1 cellular context compared by ENCODE assay signal in the genomic region with DNA sequence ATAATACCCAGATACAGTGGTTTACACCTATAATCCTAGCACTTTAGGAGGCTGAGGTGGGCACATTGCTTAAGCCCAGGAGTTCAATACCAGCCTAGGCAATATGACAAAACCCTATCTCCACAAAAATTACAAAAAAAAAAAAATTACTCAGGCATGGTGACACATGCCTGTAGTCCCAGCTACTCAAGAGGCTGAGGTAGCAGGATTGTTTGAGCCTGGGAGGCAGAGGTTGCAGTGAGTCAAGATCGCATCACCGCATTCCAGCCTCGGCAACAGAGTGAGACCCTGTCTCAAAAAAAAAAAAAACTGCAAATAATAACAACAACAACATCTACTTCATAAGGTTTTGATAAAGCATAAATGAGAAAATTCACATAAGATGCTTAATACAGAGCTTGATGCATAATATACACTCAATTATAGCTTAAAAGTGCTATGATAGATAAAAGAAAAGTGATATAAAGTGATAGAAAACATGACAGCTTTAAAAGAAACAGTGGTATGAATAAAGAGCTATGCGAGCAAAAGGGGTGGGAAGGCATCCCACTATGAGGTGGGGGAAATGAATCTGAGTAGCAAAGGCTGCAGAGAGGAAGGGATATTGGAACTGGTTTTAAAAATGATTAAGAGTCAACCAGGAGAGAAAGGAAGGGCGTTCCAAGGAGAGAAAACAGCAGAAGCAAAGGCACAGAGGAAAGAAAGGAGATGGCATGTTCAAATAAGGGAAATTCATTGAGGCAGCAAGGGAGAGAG.
TF ChIP-seq lines count a peak whose summit lies in the region.

No MANE protein-coding gene starts in this region.

TF ChIP-seq in SK-N-SH treated with all-trans-retinoic acid at 6 μM for 48 hours, 23 proteins besides CTCF, POLR2A, EP300 and RAD21 (continued from another document):
- TF ChIP-seq, protein P1, sequence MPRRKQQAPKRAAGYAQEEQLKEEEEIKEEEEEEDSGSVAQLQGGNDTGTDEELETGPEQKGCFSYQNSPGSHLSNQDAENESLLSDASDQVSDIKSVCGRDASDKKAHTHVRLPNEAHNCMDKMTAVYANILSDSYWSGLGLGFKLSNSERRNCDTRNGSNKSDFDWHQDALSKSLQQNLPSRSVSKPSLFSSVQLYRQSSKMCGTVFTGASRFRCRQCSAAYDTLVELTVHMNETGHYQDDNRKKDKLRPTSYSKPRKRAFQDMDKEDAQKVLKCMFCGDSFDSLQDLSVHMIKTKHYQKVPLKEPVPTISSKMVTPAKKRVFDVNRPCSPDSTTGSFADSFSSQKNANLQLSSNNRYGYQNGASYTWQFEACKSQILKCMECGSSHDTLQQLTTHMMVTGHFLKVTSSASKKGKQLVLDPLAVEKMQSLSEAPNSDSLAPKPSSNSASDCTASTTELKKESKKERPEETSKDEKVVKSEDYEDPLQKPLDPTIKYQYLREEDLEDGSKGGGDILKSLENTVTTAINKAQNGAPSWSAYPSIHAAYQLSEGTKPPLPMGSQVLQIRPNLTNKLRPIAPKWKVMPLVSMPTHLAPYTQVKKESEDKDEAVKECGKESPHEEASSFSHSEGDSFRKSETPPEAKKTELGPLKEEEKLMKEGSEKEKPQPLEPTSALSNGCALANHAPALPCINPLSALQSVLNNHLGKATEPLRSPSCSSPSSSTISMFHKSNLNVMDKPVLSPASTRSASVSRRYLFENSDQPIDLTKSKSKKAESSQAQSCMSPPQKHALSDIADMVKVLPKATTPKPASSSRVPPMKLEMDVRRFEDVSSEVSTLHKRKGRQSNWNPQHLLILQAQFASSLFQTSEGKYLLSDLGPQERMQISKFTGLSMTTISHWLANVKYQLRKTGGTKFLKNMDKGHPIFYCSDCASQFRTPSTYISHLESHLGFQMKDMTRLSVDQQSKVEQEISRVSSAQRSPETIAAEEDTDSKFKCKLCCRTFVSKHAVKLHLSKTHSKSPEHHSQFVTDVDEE (CRISPR knock-in tag; IDR thresholded peaks at IDR 0.05), result no peak
- TF ChIP-seq ZNF565 (CRISPR knock-in tag; conservative IDR thresholded peaks at IDR 0.05; ENCODE audit: low read depth), result no peak
- TF ChIP-seq ZNF70 (CRISPR knock-in tag; IDR thresholded peaks at IDR 0.05), result no peak
- TF ChIP-seq ARNTL (CRISPR knock-in tag; IDR thresholded peaks at IDR 0.05; ENCODE audit: borderline replicate concordance, low read depth), result no peak
- TF ChIP-seq RARB (CRISPR knock-in tag; IDR thresholded peaks at IDR 0.05), result no peak
- TF ChIP-seq ZNF8 (CRISPR knock-in tag; IDR thresholded peaks at IDR 0.05), result no peak
- TF ChIP-seq ZFP30 (CRISPR knock-in tag; IDR thresholded peaks at IDR 0.05), result no peak
- TF ChIP-seq, protein P2, sequence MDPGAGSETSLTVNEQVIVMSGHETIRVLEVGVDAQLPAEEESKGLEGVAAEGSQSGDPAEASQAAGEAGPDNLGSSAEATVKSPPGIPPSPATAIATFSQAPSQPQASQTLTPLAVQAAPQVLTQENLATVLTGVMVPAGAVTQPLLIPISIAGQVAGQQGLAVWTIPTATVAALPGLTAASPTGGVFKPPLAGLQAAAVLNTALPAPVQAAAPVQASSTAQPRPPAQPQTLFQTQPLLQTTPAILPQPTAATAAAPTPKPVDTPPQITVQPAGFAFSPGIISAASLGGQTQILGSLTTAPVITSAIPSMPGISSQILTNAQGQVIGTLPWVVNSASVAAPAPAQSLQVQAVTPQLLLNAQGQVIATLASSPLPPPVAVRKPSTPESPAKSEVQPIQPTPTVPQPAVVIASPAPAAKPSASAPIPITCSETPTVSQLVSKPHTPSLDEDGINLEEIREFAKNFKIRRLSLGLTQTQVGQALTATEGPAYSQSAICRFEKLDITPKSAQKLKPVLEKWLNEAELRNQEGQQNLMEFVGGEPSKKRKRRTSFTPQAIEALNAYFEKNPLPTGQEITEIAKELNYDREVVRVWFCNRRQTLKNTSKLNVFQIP (CRISPR knock-in tag; IDR thresholded peaks at IDR 0.05; ENCODE audit: borderline replicate concordance, low read depth), result no peak
- no peak for TF ChIP-seq ISL1 (CRISPR knock-in tag; IDR thresholded peaks at IDR 0.05)
- no peak for TF ChIP-seq TOX (CRISPR knock-in tag; IDR thresholded peaks at IDR 0.05; ENCODE audit: borderline replicate concordance)
- no peak for TF ChIP-seq GLIS3 (CRISPR knock-in tag; IDR thresholded peaks at IDR 0.05)
